ENCODE assay signal across 11 cellular contexts in genomic region chr20:51412991-51413471, GRCh38.
DNase-seq lines count a peak whose midpoint lies in the region; ATAC-seq and TF ChIP-seq lines count a peak whose summit lies in the region.
"Had no signal": no experiment of that assay in that cellular context is flagged by ENCODE, and none has a peak within 500 bp of the region (broad histone marks: within the 10 kb centered on the region; RNA-seq: fewer than 3 reads in every experiment).

No MANE protein-coding gene starts in this region.

- H3K27ac Mint-ChIP-seq in endothelial cell (ENCODE audit: unreplicated experiment) = no peak overlapping the region

- no peaks in the 10 kb centered on the region for H3K27me3 Mint-ChIP-seq in endothelial cell (ENCODE audit: unreplicated experiment)

- no peak overlapping the region for H4K5ac ChIP-seq in mesendoderm (ENCODE audit: low read length)

- DNase-seq in Karpas-422 = no peak
- DNase-seq in brain pericyte (ENCODE audit: low read depth, low spot score) = peak; percentile 8
- DNase-seq in mesendoderm = peak; percentile 74
- no peak for DNase-seq in A172 (ENCODE audit: low spot score)
- DNase-seq in endothelial cell (ENCODE audit: low spot score) = no peak
- DNase-seq in cerebellar nuclear complex (lab: John Stamatoyannopoulos, UW) = no peak
- DNase-seq: activated naive CD4-positive, alpha-beta T cell treated with anti-CD3 and anti-CD28 coated beads, Interleukin-2, amount 50 U/mL, for 16 hours; mucosa of descending colon; NCI-H1436 had no signal

- no peaks in the 10 kb centered on the region for H3K9me3 ChIP-seq in BLaER1
- no peaks in the 10 kb centered on the region for H3K9me3 ChIP-seq in Karpas-422 (ENCODE audit: low read length)
- H3K9me3 ChIP-seq: mucosa of descending colon had no signal

- no peak overlapping the region for H4K8ac ChIP-seq in mesendoderm (ENCODE audit: low read depth, low read length)

- H3K27me3 ChIP-seq in BLaER1 (no peaks in the 10 kb centered on the region), Karpas-422 (ENCODE audit: low read length) (no peaks in the 10 kb centered on the region), mesendoderm (ENCODE audit: insufficient read depth, low read length, poor library complexity) (no peaks in the 10 kb centered on the region)

- H3K79me2 ChIP-seq in Karpas-422 (ENCODE audit: low read length) (peaks cover 36% of the 10 kb centered on the region), mesendoderm (ENCODE audit: control insufficient read depth, insufficient read depth, low read length) (no peaks in the 10 kb centered on the region)

- H2AFZ ChIP-seq in Karpas-422 (ENCODE audit: low read length) = no peak overlapping the region

- H3K27ac ChIP-seq in BLaER1 = peak overlapping the region; percentile 25; the same call in 1 of the 2 replicates
- peak overlapping the region; percentile 45 for H3K27ac ChIP-seq in Karpas-422 (ENCODE audit: low read length)
- no peak overlapping the region for H3K27ac ChIP-seq in mesendoderm (ENCODE audit: low read depth, low read length)

- H3K9me3 Mint-ChIP-seq in endothelial cell (ENCODE audit: unreplicated experiment) = no peaks in the 10 kb centered on the region

- peaks cover 7% of the 10 kb centered on the region; the same call in 1 of the 2 replicates for H4K20me1 ChIP-seq in BLaER1
- 0 out of 2 replicates have a peak, but pooled peaks cover 6% of the 10 kb centered on the region for H4K20me1 ChIP-seq in Karpas-422 (ENCODE audit: insufficient read depth, low read depth, low read length)

- H3K4me3 Mint-ChIP-seq in endothelial cell (ENCODE audit: unreplicated experiment) = no peak overlapping the region

- WGBS in mesendoderm (ENCODE audit: extremely low coverage, insufficient coverage, low lambda C conversion rate) = no CpG with 5 or more reads among the region's 10 CpGs

- H2BK15ac ChIP-seq in mesendoderm (replicated peaks; ENCODE audit: low read depth) = no peak overlapping the region

- H2BK5ac ChIP-seq in mesendoderm (ENCODE audit: low read length) = no peak overlapping the region

- no peak overlapping the region for H3K23ac ChIP-seq in mesendoderm (ENCODE audit: low read length)

- H2BK120ac ChIP-seq in mesendoderm (ENCODE audit: low read depth, low read length) = no peak overlapping the region

- peaks cover 36% of the 10 kb centered on the region for H3K36me3 ChIP-seq in BLaER1
- H3K36me3 ChIP-seq in Karpas-422 (ENCODE audit: insufficient read depth, low read length) = peaks cover 43% of the 10 kb centered on the region
- H3K36me3 ChIP-seq in mesendoderm (ENCODE audit: control insufficient read depth, insufficient read depth, low read length) = no peaks in the 10 kb centered on the region

- no peak overlapping the region for H3K4ac ChIP-seq in mesendoderm (ENCODE audit: low read depth, low read length)

- no peaks in the 10 kb centered on the region for H3K36me3 Mint-ChIP-seq in endothelial cell (ENCODE audit: low read depth, unreplicated experiment)

- H3K4me2 ChIP-seq in BLaER1 (peak overlapping the region; percentile 81), Karpas-422 (ENCODE audit: low read depth, low read length, poor library complexity, severe bottlenecking) (no peak overlapping the region), mesendoderm (ENCODE audit: low read length) (no peak overlapping the region)

- H2AK5ac ChIP-seq in mesendoderm (ENCODE audit: low read length) = no peak overlapping the region

- H3K18ac ChIP-seq in mesendoderm (ENCODE audit: low read length) = no peak overlapping the region

- no peaks in the 10 kb centered on the region for H3K9me2 ChIP-seq in Karpas-422 (replicated peaks; ENCODE audit: insufficient read depth, low read length)

- H3K79me1 ChIP-seq in mesendoderm (ENCODE audit: low read length) = no peaks in the 10 kb centered on the region

- H3K9ac ChIP-seq in BLaER1 (no peak overlapping the region), Karpas-422 (ENCODE audit: low read length) (no peak overlapping the region), mesendoderm (ENCODE audit: low read length) (no peak overlapping the region)

- H3K4me1 ChIP-seq in BLaER1 = peaks cover 85% of the 10 kb centered on the region
- H3K4me1 ChIP-seq in Karpas-422 (ENCODE audit: low read length) = peaks cover 8% of the 10 kb centered on the region
- peaks cover 5% of the 10 kb centered on the region for H3K4me1 ChIP-seq in mesendoderm (ENCODE audit: control insufficient read depth, low read depth, low read length)

- TF ChIP-seq CTCF in endothelial cell (IDR thresholded peaks at IDR 0.05; ENCODE audit: unreplicated experiment) = no peak

- H3K4me1 Mint-ChIP-seq in endothelial cell (ENCODE audit: unreplicated experiment) = peaks cover 31% of the 10 kb centered on the region

- ATAC-seq in GM18909 (IDR thresholded peaks at IDR 0.05; ENCODE audit: poor library complexity, unreplicated experiment) = no peak

- no peak overlapping the region for H3K56ac ChIP-seq in mesendoderm (ENCODE audit: low read length)

- H3K4me3 ChIP-seq in BLaER1 = no peak overlapping the region
- no peak overlapping the region for H3K4me3 ChIP-seq in Karpas-422 (ENCODE audit: low read length)
- H3K4me3 ChIP-seq in mesendoderm (ENCODE audit: low read length) = no peak overlapping the region
- H3K4me3 ChIP-seq: mucosa of descending colon had no signal

Comparison
In these comparisons a context has a peak if more than half of its experiments do, and no peak if none do; other contexts are left out.
1. DNase-seq: peak in brain pericyte (single experiment) and mesendoderm (single experiment); none in Karpas-422 (single experiment), A172 (single experiment), endothelial cell (single experiment) and cerebellar nuclear complex (0 of 2).